In genomic region chr4:159334461-159334860, GRCh38 we compare ENCODE assay signal across 15 cellular contexts.
DNase-seq lines count a peak whose midpoint lies in the region; ATAC-seq and TF ChIP-seq lines count a peak whose summit lies in the region.
"Had no signal": no experiment of that assay in that cellular context is flagged by ENCODE, and none has a peak within 500 bp of the region (broad histone marks: within the 10 kb centered on the region; RNA-seq: fewer than 3 reads in every experiment).

No MANE protein-coding gene starts in this region.

- peaks cover 75% of the 10 kb centered on the region for H3K36me3 ChIP-seq in left ventricle myocardium inferior
- H3K36me3 ChIP-seq in psoas muscle (ENCODE audit: insufficient read depth in 1 of 2, low read depth in 1 of 2) = peaks cover 6 to 52% of the 10 kb centered on the region in 2 donors
- H3K36me3 ChIP-seq in tibial artery = peaks cover 10 to 40% (median 22%) of the 10 kb centered on the region in 3 donors
- H3K36me3 ChIP-seq in CD8-positive, alpha-beta T cell (ENCODE audit: insufficient read depth, low read length) = peaks cover 3% of the 10 kb centered on the region

- H3K27me3 ChIP-seq in left ventricle myocardium inferior (ENCODE audit: low read depth) (no peaks in the 10 kb centered on the region), psoas muscle (ENCODE audit: insufficient read depth in 3 of 3, low read length in 2 of 3) (no peaks in the 10 kb centered on the region), tibial artery (no peaks in the 10 kb centered on the region)
- H3K27me3 ChIP-seq in CD8-positive, alpha-beta T cell (ENCODE audit: insufficient read depth, low read length) = no peaks in the 10 kb centered on the region

- CTCF ChIA-PET in CD8-positive, alpha-beta T cell (lab: Charles Lee) = no interaction called here

- H3K4me1 ChIP-seq in left ventricle myocardium inferior (peaks cover 24% of the 10 kb centered on the region), psoas muscle (peaks cover 7% of the 10 kb centered on the region), tibial artery (peaks cover 0 to 22% (median 7%) of the 10 kb centered on the region in 4 donors)
- no peaks in the 10 kb centered on the region for H3K4me1 ChIP-seq in CD8-positive, alpha-beta T cell (ENCODE audit: insufficient read depth, low read length)

- ATAC-seq in psoas muscle (peak; percentile 79 to 92 (median 82)), GM19463 (IDR thresholded peaks at IDR 0.05; ENCODE audit: unreplicated experiment) (no peak)
- ATAC-seq in CD8-positive, alpha-beta T cell = no peak

- H3K9me3 ChIP-seq in left ventricle myocardium inferior (replicated peaks) = no peaks in the 10 kb centered on the region
- no peaks in the 10 kb centered on the region for H3K9me3 ChIP-seq in psoas muscle
- H3K9me3 ChIP-seq in tibial artery = no peaks in the 10 kb centered on the region
- no peaks in the 10 kb centered on the region for H3K9me3 ChIP-seq in CD8-positive, alpha-beta T cell (ENCODE audit: low read length)

- H3K36me3 Mint-ChIP-seq in chondrocyte (ENCODE audit: low read depth) = peaks cover 24% of the 10 kb centered on the region
- H3K36me3 Mint-ChIP-seq in CD8-positive, alpha-beta T cell = peaks cover 55% of the 10 kb centered on the region

- peak overlapping the region; percentile 64 for H3K27ac Mint-ChIP-seq in chondrocyte (ENCODE audit: unreplicated experiment)
- H3K27ac Mint-ChIP-seq in CD8-positive, alpha-beta T cell = no peak overlapping the region
- H3K27ac Mint-ChIP-seq: B cell; CD4-positive, alpha-beta T cell had no signal

- WGBS in psoas muscle, 3 donors = 30 to 58% (median 32%) methylated on average over 1 of the region's 1 CpG

- H3K27ac ChIP-seq in left ventricle myocardium inferior (replicated peaks) = peak overlapping the region; percentile 86
- peak overlapping the region; percentile 73 for H3K27ac ChIP-seq in psoas muscle
- H3K27ac ChIP-seq in tibial artery = peak overlapping the region; percentile 47 to 64
- no peak overlapping the region for H3K27ac ChIP-seq in CD8-positive, alpha-beta T cell (ENCODE audit: low read depth, low read length)
- H3K27ac ChIP-seq: GM23248 had no signal

- intact Hi-C loops in left ventricle myocardium inferior (cut with micrococcal nuclease) = no loop called here
- intact Hi-C loops in psoas muscle (cut with DNase I) = loop anchor here in 1 of 2 donors (10.0 kb wide), 1 partner anchor 610 kb away; the partner anchor contains the start of gene PPID
- intact Hi-C loops in tibial artery (cut with DNase I; ENCODE audit: low total_unique reads) = no loop called here
- intact Hi-C loops in CD8-positive, alpha-beta T cell (cut with DNase I, micrococcal nuclease) = no loop called here

- DNase-seq in chondrocyte (ENCODE audit: low spot score) (no peak), left ventricle myocardium inferior (no peak), psoas muscle (no peak), tibial artery (no peak), SW 1271 (lab: John Stamatoyannopoulos, UW) (no peak)
- DNase-seq in CD8-positive, alpha-beta T cell = no peak
- DNase-seq: C1 segment of cervical spinal cord; CD4-positive, alpha-beta T cell; DMS153; DMS79 treated with DMSO at 0.1 percent for 48 hours; EL; GM23248; H7 had no signal

- TF ChIP-seq CTCF in chondrocyte (IDR thresholded peaks at IDR 0.05) (no peak), left ventricle myocardium inferior (IDR thresholded peaks at IDR 0.05; ENCODE audit: borderline replicate concordance) (no peak), psoas muscle (IDR thresholded peaks at IDR 0.05) (no peak), tibial artery (IDR thresholded peaks at IDR 0.05) (no peak)
- no peak for TF ChIP-seq CTCF in CD8-positive, alpha-beta T cell (IDR thresholded peaks at IDR 0.05)

- no peak overlapping the region for H3K4me3 Mint-ChIP-seq in chondrocyte (ENCODE audit: unreplicated experiment)
- no peak overlapping the region for H3K4me3 Mint-ChIP-seq in CD8-positive, alpha-beta T cell
- H3K4me3 Mint-ChIP-seq: B cell; CD4-positive, alpha-beta T cell had no signal

- H3K4me3 ChIP-seq in left ventricle myocardium inferior (no peak overlapping the region), psoas muscle (no peak overlapping the region), tibial artery (no peak overlapping the region)
- H3K4me3 ChIP-seq in CD8-positive, alpha-beta T cell (ENCODE audit: low read depth, low read length) = no peak overlapping the region
- H3K4me3 ChIP-seq: GM23248 had no signal

- peaks cover 16% of the 10 kb centered on the region for H3K4me1 Mint-ChIP-seq in chondrocyte (ENCODE audit: low read depth)
- no peaks in the 10 kb centered on the region for H3K4me1 Mint-ChIP-seq in CD8-positive, alpha-beta T cell (ENCODE audit: low read depth)
- H3K4me1 Mint-ChIP-seq: B cell had no signal

- H3K27me3 Mint-ChIP-seq in chondrocyte (ENCODE audit: low read depth) = no peaks in the 10 kb centered on the region
- no peaks in the 10 kb centered on the region for H3K27me3 Mint-ChIP-seq in CD8-positive, alpha-beta T cell (ENCODE audit: low read depth)
- H3K27me3 Mint-ChIP-seq: B cell; CD4-positive, alpha-beta T cell had no signal

- POLR2A ChIA-PET in CD8-positive, alpha-beta T cell (lab: Charles Lee) = no interaction called here

- H3K9me3 Mint-ChIP-seq in chondrocyte (ENCODE audit: low read depth) = no peaks in the 10 kb centered on the region
- H3K9me3 Mint-ChIP-seq in CD8-positive, alpha-beta T cell = no peaks in the 10 kb centered on the region
- H3K9me3 Mint-ChIP-seq: CD4-positive, alpha-beta T cell had no signal

Comparison
In these comparisons a context has a peak if more than half of its experiments do, and no peak if none do; other contexts are left out.
1. ATAC-seq: peak in psoas muscle (4 of 4); none in GM19463 (single experiment) and CD8-positive, alpha-beta T cell (single experiment).